8 cellular contexts compared by ENCODE assay signal in the genomic region with DNA sequence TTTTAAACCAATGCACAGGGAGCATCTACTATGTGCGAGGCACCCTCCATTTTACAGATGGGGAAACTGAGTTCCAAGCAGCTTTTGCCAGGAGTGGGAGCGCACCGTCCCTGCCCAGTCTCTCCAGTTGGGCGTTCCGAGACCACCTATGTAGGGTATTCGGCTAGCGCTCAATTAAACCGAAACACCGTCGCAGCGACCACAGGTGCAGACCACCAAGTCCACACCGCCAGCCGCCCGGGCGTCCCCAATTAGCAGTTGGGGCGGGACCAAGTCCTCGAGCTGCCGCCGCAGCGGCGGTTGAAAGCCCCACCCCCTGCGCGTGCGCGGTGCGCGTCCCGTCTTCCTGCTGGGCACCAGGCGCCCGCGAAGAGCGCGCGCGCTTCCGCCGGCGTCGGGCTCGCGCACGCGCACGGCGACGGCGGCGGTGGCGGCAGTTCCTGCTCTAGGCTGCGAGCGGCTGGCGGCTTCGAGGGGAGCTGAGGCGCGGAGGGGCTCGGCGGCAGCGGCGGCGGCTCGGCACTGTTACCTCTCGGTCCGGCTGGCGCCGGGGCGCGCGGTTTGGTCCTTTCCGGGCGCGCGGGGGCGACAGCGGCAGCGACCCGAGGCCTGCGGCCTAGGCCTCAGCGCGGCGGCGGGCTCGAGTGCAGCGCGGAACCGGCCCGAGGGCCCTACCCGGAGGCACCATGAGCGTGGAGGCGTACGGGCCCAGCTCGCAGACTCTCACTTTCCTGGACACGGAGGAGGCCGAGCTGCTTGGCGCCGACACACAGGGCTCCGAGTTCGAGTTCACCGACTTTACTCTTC. TPM values are rescaled to one million over a fixed set of nuclear protein-coding genes. Genes with fewer than 3 reads are reported as not detected.
DNase-seq lines count a peak whose midpoint lies in the region; FAIRE-seq and TF ChIP-seq lines count a peak whose summit lies in the region.

A gene (plus strand): TSS at position 436 of the 807 bp plus-strand sequence. CDS start 251 bp downstream, at position 687.

- no peaks in the 10 kb centered on the region for H3K9me3 Mint-ChIP-seq in neural crest cell

- H3K4me3 ChIP-seq in foreskin fibroblast (ENCODE audit: low read depth in 1 of 2, low read length in 2 of 2): peak within 1 kb of the TSS; percentile 80 to 90
- H3K4me3 ChIP-seq in stomach smooth muscle (ENCODE audit: low read length in 2 of 2): peak within 1 kb of the TSS; percentile 84 to 86

- peaks cover 4% of the 10 kb centered on the region for H3K36me3 Mint-ChIP-seq in neural crest cell (ENCODE audit: low read depth)

- no peak for TF ChIP-seq CTCF in foreskin fibroblast (IDR thresholded peaks at IDR 0.05; ENCODE audit: low read depth, low read length)
- peak; percentile 26 for TF ChIP-seq CTCF in neural crest cell (conservative IDR thresholded peaks at IDR 0.05)

- H3K27me3 Mint-ChIP-seq in neural crest cell (ENCODE audit: low read depth): peaks cover 16% of the 10 kb centered on the region

- no peak for FAIRE-seq in H54 (lab: Jason Lieb, UNC)

- H3K4me1 Mint-ChIP-seq in neural crest cell: peaks cover 32% of the 10 kb centered on the region

- H3K4me3 Mint-ChIP-seq in neural crest cell: peak within 1 kb of the TSS; percentile 96

- H3K9ac ChIP-seq in stomach smooth muscle (ENCODE audit: low read length in 2 of 2): peak within 1 kb of the TSS; percentile 87 to 93

- H3K4me1 ChIP-seq in stomach smooth muscle (ENCODE audit: control insufficient read depth, insufficient read depth, low read length): peaks cover 32% of the 10 kb centered on the region

- H3K9me3 ChIP-seq in stomach smooth muscle (ENCODE audit: control insufficient read depth in 2 of 2, low read length in 2 of 2): peaks cover 3 to 12% of the 10 kb centered on the region in 2 donors

- H3K27me3 ChIP-seq in stomach smooth muscle (ENCODE audit: control insufficient read depth in 1 of 2, insufficient read depth in 2 of 2, low read length in 2 of 2): no peaks in the 10 kb centered on the region

- peak within 1 kb of the TSS; percentile 53 for H3K27ac ChIP-seq in stomach smooth muscle (ENCODE audit: low read length)

- DNase-seq in EL (peak; percentile 91), H54 (ENCODE audit: insufficient read length, low spot score) (peak; percentile 95), M059J (ENCODE audit: low read depth) (peak; percentile 87), foreskin fibroblast (peak; percentile 92 to 98), neural crest cell (ENCODE audit: low read depth, low spot score) (peak; percentile 93)
- DNase-seq in activated effector memory CD4-positive, alpha-beta T cell treated with anti-CD3 and anti-CD28 coated beads, Interleukin-2, amount 50 U/mL, for 16 hours: peak; percentile 99

- peak; percentile 93 for TF ChIP-seq POLR2A in H54 (IDR thresholded peaks at IDR 0.05; ENCODE audit: low read depth, low read length)
- TF ChIP-seq POLR2A in Raji (IDR thresholded peaks at IDR 0.05; ENCODE audit: insufficient read depth, low read depth, low read length): peak; percentile 89

- peaks cover 0 to 2% of the 10 kb centered on the region in 2 donors for H3K36me3 ChIP-seq in stomach smooth muscle (ENCODE audit: control insufficient read depth in 2 of 2, insufficient read depth in 2 of 2, low read length in 2 of 2)

- H3K27ac Mint-ChIP-seq in neural crest cell (ENCODE audit: unreplicated experiment): peak within 1 kb of the TSS; percentile 96

RNA-seq across cellular contexts. Expression of the gene that starts here (rescaled TPM):
- total RNA-seq in M059J (2014; rRNA removed; shearing (Covaris generic)): 85.4 and 131 TPM in 2 replicates
- total RNA-seq in neural crest cell: 73.1 and 76.5 TPM in 2 replicates

Comparison
In these comparisons a context has a peak if more than half of its experiments do, and no peak if none do; other contexts are left out.
1. Peak in every context shown above with its lines: DNase-seq, H3K4me3 ChIP-seq and H3K27ac ChIP-seq.